29 cellular contexts compared by ENCODE assay signal in genomic region chr7:33823913-33824312, GRCh38.
"Had no signal": no experiment of that assay in that cellular context is flagged by ENCODE, and none has a peak within 500 bp of the region (broad histone marks: within the 10 kb centered on the region; RNA-seq: fewer than 3 reads in every experiment).

No MANE protein-coding gene starts in this region.

- H3K27me3 Mint-ChIP-seq: natural killer cell treated with Interleukin-12 subunit alpha and Interleukin-12 subunit beta and Interleukin-15 and Interleukin-18, amount 100 ng/mL, for 72 hours; progenitor cell of endocrine pancreas; stimulated activated naive CD8-positive, alpha-beta T cell treated with anti-CD3 and anti-CD28 coated beads, Interleukin-15, Interleukin-2, amounts not matched to agents 100 ng/mL and 50 ng/mL, for 24 hours had no signal

- DNase-seq: naive thymus-derived CD8-positive, alpha-beta T cell; nephron progenitor cell; occipital lobe; ovary; posterior cingulate gyrus; psoas muscle; right cardiac atrium; right lobe of liver; sigmoid colon; small intestine; stimulated activated CD4-positive, alpha-beta T cell treated with anti-CD3 and anti-CD28 coated beads, Interleukin-15, amount 100 ng/mL, for 24 hours; stimulated activated CD4-positive, alpha-beta T cell treated with anti-CD3 and anti-CD28 coated beads, Interleukin-2, amount 100 ng/mL, for 24 hours; stimulated activated CD4-positive, alpha-beta T cell treated with anti-CD3 and anti-CD28 coated beads, Interleukin-2, amount 100 ng/mL, for 48 hours; stimulated activated CD4-positive, alpha-beta T cell treated with anti-CD3 and anti-CD28 coated beads, Interleukin-4, amount 100 ng/mL, for 24 hours; stimulated activated naive CD4-positive, alpha-beta T cell; substantia nigra; testis; tibial artery; transverse colon; upper lobe of right lung; uterus had no signal

- H3K4me1 Mint-ChIP-seq: naive thymus-derived CD8-positive, alpha-beta T cell; neural crest cell; stimulated activated effector memory CD8-positive, alpha-beta T cell treated with anti-CD3 and anti-CD28 coated beads, Interleukin-12 subunit alpha, Interleukin-12 subunit beta, amount 100 ng/mL, for 72 hours had no signal

- H3K9me3 ChIP-seq: ovary, right lobe of liver, sigmoid colon, suprapubic skin, testis, transverse colon, upper lobe of right lung, uterus had no signal

- H3K27me3 ChIP-seq: ovary, right lobe of liver, sigmoid colon, suprapubic skin, testis, tibial artery, transverse colon, upper lobe of right lung, uterus had no signal

- H3K4me3 Mint-ChIP-seq: naive thymus-derived CD8-positive, alpha-beta T cell; natural killer cell treated with Interleukin-12 subunit alpha and Interleukin-12 subunit beta and Interleukin-15 and Interleukin-18, amount 100 ng/mL, for 72 hours; nephron progenitor cell; neural crest cell; stimulated activated effector memory CD8-positive, alpha-beta T cell treated with anti-CD3 and anti-CD28 coated beads, Interleukin-12 subunit alpha, Interleukin-12 subunit beta, amount 100 ng/mL, for 72 hours; stimulated activated naive CD8-positive, alpha-beta T cell treated with anti-CD3 and anti-CD28 coated beads, Interleukin-15, Interleukin-2, amounts not matched to agents 100 ng/mL and 50 ng/mL, for 24 hours; type B pancreatic cell had no signal

- H3K36me3 Mint-ChIP-seq: stimulated activated effector memory CD8-positive, alpha-beta T cell treated with anti-CD3 and anti-CD28 coated beads, Interleukin-12 subunit alpha, Interleukin-12 subunit beta, amount 100 ng/mL, for 72 hours; type B pancreatic cell had no signal

- ATAC-seq: naive thymus-derived CD8-positive, alpha-beta T cell; natural killer cell treated with Interleukin-12 subunit alpha and Interleukin-12 subunit beta and Interleukin-15 and Interleukin-18, amount 100 ng/mL, for 72 hours; psoas muscle; right cardiac atrium; stimulated activated effector memory CD8-positive, alpha-beta T cell treated with anti-CD3 and anti-CD28 coated beads, Interleukin-12 subunit alpha, Interleukin-12 subunit beta, amount 100 ng/mL, for 72 hours; upper lobe of right lung had no signal

- H3K4me1 ChIP-seq: psoas muscle, right lobe of liver, sigmoid colon, suprapubic skin, testis, transverse colon, upper lobe of right lung, uterus had no signal

- H3K27ac ChIP-seq: ovary, parathyroid adenoma, psoas muscle, right lobe of liver, sigmoid colon, suprapubic skin, testis, tibial artery, transverse colon, upper lobe of right lung, uterus had no signal

- H3K36me3 ChIP-seq: ovary, right lobe of liver, sigmoid colon, suprapubic skin, tibial artery, transverse colon, upper lobe of right lung, uterus had no signal

- H3K27ac Mint-ChIP-seq: naive thymus-derived CD8-positive, alpha-beta T cell; natural killer cell treated with Interleukin-12 subunit alpha and Interleukin-12 subunit beta and Interleukin-15 and Interleukin-18, amount 100 ng/mL, for 72 hours; nephron progenitor cell; progenitor cell of endocrine pancreas; stimulated activated effector memory CD8-positive, alpha-beta T cell treated with anti-CD3 and anti-CD28 coated beads, Interleukin-12 subunit alpha, Interleukin-12 subunit beta, amount 100 ng/mL, for 72 hours; stimulated activated naive CD8-positive, alpha-beta T cell treated with anti-CD3 and anti-CD28 coated beads, Interleukin-15, Interleukin-2, amounts not matched to agents 100 ng/mL and 50 ng/mL, for 24 hours; type B pancreatic cell had no signal

- H3K4me3 ChIP-seq: ovary, psoas muscle, right lobe of liver, sigmoid colon, suprapubic skin, testis, tibial artery, transverse colon, upper lobe of right lung, uterus had no signal

- H3K9me3 Mint-ChIP-seq: natural killer cell treated with Interleukin-12 subunit alpha and Interleukin-12 subunit beta and Interleukin-15 and Interleukin-18, amount 100 ng/mL, for 72 hours; stimulated activated effector memory CD8-positive, alpha-beta T cell treated with anti-CD3 and anti-CD28 coated beads, Interleukin-12 subunit alpha, Interleukin-12 subunit beta, amount 100 ng/mL, for 72 hours had no signal
